17 cellular contexts compared by ENCODE assay signal in genomic region chr13:29859971-29860370, GRCh38. TPM values are rescaled to one million over a fixed set of nuclear protein-coding genes. Genes with fewer than 3 reads are reported as not detected.
A peak's percentile ranks its signal among the peaks of the same experiment; 100 is the strongest.
DNase-seq lines count a peak whose midpoint lies in the region; ATAC-seq and TF ChIP-seq lines count a peak whose summit lies in the region.
"Had no signal": no experiment of that assay in that cellular context is flagged by ENCODE, and none has a peak within 500 bp of the region (broad histone marks: within the 10 kb centered on the region; RNA-seq: fewer than 3 reads in every experiment).

No MANE protein-coding gene starts in this region.

- H3K9ac ChIP-seq in trophoblast cell (ENCODE audit: low read length), result no peak overlapping the region

- intact Hi-C loops in spleen (cut with DNase I; ENCODE audit: low total_unique reads), result loop anchor here (10.0 kb wide), 1 partner anchor 265 kb away; no protein-coding TSS in a partner anchor

- H3K36me3 ChIP-seq in trophoblast cell (ENCODE audit: control insufficient read depth in 1 of 2, insufficient read depth in 2 of 2, low read length in 2 of 2), result no peaks in the 10 kb centered on the region
- H3K36me3 ChIP-seq in spleen, result no peaks in the 10 kb centered on the region
- H3K36me3 ChIP-seq: gastrocnemius medialis, MG63 had no signal

- H3K79me2 ChIP-seq in trophoblast cell (ENCODE audit: control insufficient read depth, insufficient read depth, low read length, poor library complexity), result peaks cover 5% of the 10 kb centered on the region

- no peak overlapping the region for H3K23ac ChIP-seq in trophoblast cell (ENCODE audit: low read length)

- H2BK5ac ChIP-seq in trophoblast cell (ENCODE audit: low read depth, low read length, poor library complexity), result peak overlapping the region; percentile 53

- H3K27ac ChIP-seq in trophoblast cell (ENCODE audit: low read depth, low read length) (no peak overlapping the region), spleen (no peak overlapping the region)
- H3K27ac ChIP-seq: gastrocnemius medialis had no signal

- peak overlapping the region; percentile 36 for H2BK120ac ChIP-seq in trophoblast cell (ENCODE audit: insufficient read depth, low read length, poor library complexity)

- H3K4ac ChIP-seq in trophoblast cell (ENCODE audit: low read depth, low read length), result peak overlapping the region; percentile 50

- no CpG with 5 or more reads among the region's 4 CpGs for WGBS in trophoblast cell (ENCODE audit: extremely low coverage, insufficient coverage, insufficient read length)
- 51 to 83% (median 78%) methylated on average over 4 of the region's 4 CpGs for whole genome bisulfite sequencing in spleen, 5 donors

- peak overlapping the region; percentile 42 for H2BK12ac ChIP-seq in trophoblast cell (ENCODE audit: low read length)

- TF ChIP-seq CTCF in cardiac fibroblast (IDR thresholded peaks at IDR 0.05; ENCODE audit: low read depth, low read length) (no peak), spleen (IDR thresholded peaks at IDR 0.05 in 8 of 11, conservative IDR thresholded peaks at IDR 0.05 in 3 of 11) (no peak)

- ATAC-seq in HG03095 (IDR thresholded peaks at IDR 0.05; ENCODE audit: unreplicated experiment), result no peak

- H3K4me2 ChIP-seq in trophoblast cell (ENCODE audit: low read length), result no peak overlapping the region

- peak overlapping the region; percentile 91 for H2AK5ac ChIP-seq in trophoblast cell (ENCODE audit: low read length)

- no peak for TF ChIP-seq POLR2A in spleen (IDR thresholded peaks at IDR 0.05)

- H2AFZ ChIP-seq in trophoblast cell (ENCODE audit: insufficient read depth, low read length, poor library complexity), result no peak overlapping the region

- H3K4me1 ChIP-seq in trophoblast cell (ENCODE audit: control insufficient read depth in 1 of 2, insufficient read depth in 2 of 2, low read length in 2 of 2) (peaks cover 19 to 33% of the 10 kb centered on the region in 2 experiments), spleen (peaks cover 0 to 5% (median 0%) of the 10 kb centered on the region in 6 donors)
- H3K4me1 ChIP-seq: gastrocnemius medialis had no signal

- H4K8ac ChIP-seq in trophoblast cell (ENCODE audit: low read depth, low read length), result no peak overlapping the region

- H4K91ac ChIP-seq in trophoblast cell (ENCODE audit: low read depth, low read length), result no peak overlapping the region

- H3K27me3 ChIP-seq in trophoblast cell (ENCODE audit: insufficient read depth, low read length), result no peaks in the 10 kb centered on the region
- peaks cover 0 to 9% (median 0%) of the 10 kb centered on the region in 7 donors for H3K27me3 ChIP-seq in spleen (replicated peaks in 1 of 7)
- H3K27me3 ChIP-seq: gastrocnemius medialis, MG63 had no signal

- H3K14ac ChIP-seq in trophoblast cell (ENCODE audit: low read length), result peak overlapping the region; percentile 32

- no peak overlapping the region for H4K12ac ChIP-seq in trophoblast cell (ENCODE audit: low read depth, low read length)

- peak overlapping the region; percentile 40 for H3K18ac ChIP-seq in trophoblast cell (ENCODE audit: low read length)

- DNase-seq in SKM-1 treated with dmso at 0.1 percent for 144 hours (lab: John Stamatoyannopoulos, UW; ENCODE audit: unreplicated experiment) (peak; percentile 19), SKM-1 (lab: John Stamatoyannopoulos, UW; ENCODE audit: unreplicated experiment) (no peak), NCI-H226 (peak; percentile 26), cardiac fibroblast (ENCODE audit: low read depth in 2 of 2) (peak; percentile 19 to 88), trophoblast cell (peak; percentile 82 to 93), spleen (no peak), COLO829 (ENCODE audit: low spot score) (no peak)
- DNase-seq: 8988T, activated B cell treated with CpG ODN at 0.5 μM for 24 hours, dermis blood vessel endothelial cell, gastrocnemius medialis, H7, MG63, occipital lobe, small intestine, SW 1271 had no signal

- H3K4me3 ChIP-seq in cardiac fibroblast (replicated peaks in 1 of 2; ENCODE audit: low read depth in 2 of 2, low read length in 2 of 2) (no peak overlapping the region), trophoblast cell (ENCODE audit: low read depth, low read length) (no peak overlapping the region), spleen (no peak overlapping the region)
- H3K4me3 ChIP-seq: gastrocnemius medialis, MG63 had no signal

- H3K9me3 ChIP-seq in trophoblast cell (ENCODE audit: insufficient read depth, low read depth, low read length) (no peaks in the 10 kb centered on the region), spleen (no peaks in the 10 kb centered on the region)
- H3K9me3 ChIP-seq: gastrocnemius medialis, MG63 had no signal

- peaks cover 29% of the 10 kb centered on the region for H3K79me1 ChIP-seq in trophoblast cell (ENCODE audit: low read length)

RNA-seq across cellular contexts. Expression of gene UBL3, which starts 9.6 kb away (rescaled TPM):
- polyA plus RNA-seq in trophoblast cell (2013), result 59.8 and 60.3 TPM in 2 replicates
- 10 to 100 TPM; 26.0 to 39.1 (median 35.5) TPM for total RNA-seq in spleen
- polyA plus RNA-seq in spleen, result 10 to 100 TPM; 10.2 to 17.0 (median 14.6) TPM

Comparison
In these comparisons a context has a peak if more than half of its experiments do, and no peak if none do; other contexts are left out.
1. DNase-seq: peak in SKM-1 treated with dmso at 0.1 percent for 144 hours (single experiment), NCI-H226 (single experiment), cardiac fibroblast (2 of 2) and trophoblast cell (2 of 2); none in SKM-1 (single experiment), spleen (single experiment) and COLO829 (single experiment).